In genomic region chr17:2682304-2682938, GRCh38 we compare ENCODE assay signal across 18 cellular contexts.
"Had no signal": no experiment of that assay in that cellular context is flagged by ENCODE, and none has a peak within 500 bp of the region (broad histone marks: within the 10 kb centered on the region; RNA-seq: fewer than 3 reads in every experiment).

No MANE protein-coding gene starts in this region.

- H3K9me3 ChIP-seq: adrenal gland, left lung, mucosa of descending colon, thyroid gland, vagina had no signal

- H3K27me3 ChIP-seq: adrenal gland, brain microvascular endothelial cell, left lung, thyroid gland, vagina had no signal

- H3K4me3 ChIP-seq: adrenal gland, left lung, mucosa of descending colon, thyroid gland, vagina had no signal

- DNase-seq: activated CD4-positive, alpha-beta T cell treated with anti-CD3 and anti-CD28 coated beads, Interleukin-2, amount 50 U/mL, for 4 hours; activated CD4-positive, CD25-positive, alpha-beta regulatory T cell treated with anti-CD3 and anti-CD28 coated beads, Interleukin-2, amount 50 U/mL, for 72 hours; activated naive CD4-positive, alpha-beta T cell treated with anti-CD3 and anti-CD28 coated beads for 36 hours; activated T-cell treated with anti-CD3 and anti-CD28 coated beads for 4 hours; adrenal gland; brain microvascular endothelial cell; cerebellar nuclear complex; hippocampal formation; left lung; mucosa of descending colon; naive thymus-derived CD4-positive, alpha-beta T cell; posterior cingulate gyrus; T-helper 1 cell; T1000; thyroid gland had no signal

- H3K4me3 Mint-ChIP-seq: activated naive CD4-positive, alpha-beta T cell treated with anti-CD3 and anti-CD28 coated beads for 36 hours; activated T-helper 17 cell treated with anti-CD3 and anti-CD28 coated beads, Interleukin-2, amount 50 U/mL, for 72 hours; naive thymus-derived CD4-positive, alpha-beta T cell; stimulated activated effector memory CD8-positive, alpha-beta T cell treated with anti-CD3 and anti-CD28 coated beads, Interleukin-12 subunit alpha, Interleukin-12 subunit beta, amount 100 ng/mL, for 72 hours had no signal

- H3K27ac ChIP-seq: adrenal gland, brain microvascular endothelial cell, left lung, thyroid gland, vagina had no signal

- H3K27me3 Mint-ChIP-seq: activated T-helper 17 cell treated with anti-CD3 and anti-CD28 coated beads, Interleukin-2, amount 50 U/mL, for 72 hours; naive thymus-derived CD4-positive, alpha-beta T cell had no signal

- H3K9me3 Mint-ChIP-seq: activated naive CD4-positive, alpha-beta T cell treated with anti-CD3 and anti-CD28 coated beads for 36 hours; activated T-helper 17 cell treated with anti-CD3 and anti-CD28 coated beads, Interleukin-2, amount 50 U/mL, for 72 hours; naive thymus-derived CD4-positive, alpha-beta T cell; stimulated activated effector memory CD8-positive, alpha-beta T cell treated with anti-CD3 and anti-CD28 coated beads, Interleukin-12 subunit alpha, Interleukin-12 subunit beta, amount 100 ng/mL, for 72 hours had no signal

- H3K27ac Mint-ChIP-seq: activated naive CD4-positive, alpha-beta T cell treated with anti-CD3 and anti-CD28 coated beads for 36 hours; activated T-helper 17 cell treated with anti-CD3 and anti-CD28 coated beads, Interleukin-2, amount 50 U/mL, for 72 hours had no signal

- ATAC-seq: activated T-helper 17 cell treated with anti-CD3 and anti-CD28 coated beads, Interleukin-2, amount 50 U/mL, for 72 hours; left lung; mucosa of descending colon; naive thymus-derived CD4-positive, alpha-beta T cell; stimulated activated effector memory CD8-positive, alpha-beta T cell treated with anti-CD3 and anti-CD28 coated beads, Interleukin-12 subunit alpha, Interleukin-12 subunit beta, amount 100 ng/mL, for 72 hours had no signal
